1 cellular context compared by ENCODE assay signal in genomic region chr2:64094663-64095382, GRCh38.
TF ChIP-seq lines count a peak whose summit lies in the region.

No MANE protein-coding gene starts in this region.

TF ChIP-seq in H1, 55 proteins besides CTCF, POLR2A, EP300 and RAD21:
- TF ChIP-seq E2F6 (IDR thresholded peaks at IDR 0.05) (no peak), NANOG (IDR thresholded peaks at IDR 0.05; ENCODE audit: insufficient read depth, low read depth, low read length, poor library complexity, severe bottlenecking) (peak; percentile 67), ZNF274 (IDR thresholded peaks at IDR 0.05; ENCODE audit: borderline replicate concordance, extremely low read depth, low read length) (no peak), NRF1 (IDR thresholded peaks at IDR 0.05; ENCODE audit: low read depth, low read length) (no peak), SP1 (IDR thresholded peaks at IDR 0.05; ENCODE audit: low read depth, low read length) (no peak)
- TF ChIP-seq, protein P1, sequence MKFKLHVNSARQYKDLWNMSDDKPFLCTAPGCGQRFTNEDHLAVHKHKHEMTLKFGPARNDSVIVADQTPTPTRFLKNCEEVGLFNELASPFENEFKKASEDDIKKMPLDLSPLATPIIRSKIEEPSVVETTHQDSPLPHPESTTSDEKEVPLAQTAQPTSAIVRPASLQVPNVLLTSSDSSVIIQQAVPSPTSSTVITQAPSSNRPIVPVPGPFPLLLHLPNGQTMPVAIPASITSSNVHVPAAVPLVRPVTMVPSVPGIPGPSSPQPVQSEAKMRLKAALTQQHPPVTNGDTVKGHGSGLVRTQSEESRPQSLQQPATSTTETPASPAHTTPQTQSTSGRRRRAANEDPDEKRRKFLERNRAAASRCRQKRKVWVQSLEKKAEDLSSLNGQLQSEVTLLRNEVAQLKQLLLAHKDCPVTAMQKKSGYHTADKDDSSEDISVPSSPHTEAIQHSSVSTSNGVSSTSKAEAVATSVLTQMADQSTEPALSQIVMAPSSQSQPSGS (IDR thresholded peaks at IDR 0.05; ENCODE audit: low read length): no peak
